ENCODE assay signal across 2 cellular contexts in genomic region chr22:35033635-35034296, GRCh38.
TF ChIP-seq lines count a peak whose summit lies in the region.

No MANE protein-coding gene starts in this region.

TF ChIP-seq in HCT116, 20 proteins besides CTCF, POLR2A, EP300 and RAD21:
- TF ChIP-seq YY1 (IDR thresholded peaks at IDR 0.05; ENCODE audit: extremely low read depth, insufficient replicate concordance, low read depth, low read length) (no peak), FOSL1 (IDR thresholded peaks at IDR 0.05; ENCODE audit: low read depth) (no peak), ZNF274 (IDR thresholded peaks at IDR 0.05; ENCODE audit: low read depth, low read length) (no peak), MAX (IDR thresholded peaks at IDR 0.05) (no peak), TCF7L2 (IDR thresholded peaks at IDR 0.05; ENCODE audit: borderline replicate concordance, extremely low read depth, insufficient read depth, insufficient read length) (no peak), EGR1 (IDR thresholded peaks at IDR 0.05; ENCODE audit: low read depth) (no peak), CEBPB (IDR thresholded peaks at IDR 0.05; ENCODE audit: low read depth) (no peak), SIN3A (IDR thresholded peaks at IDR 0.05; ENCODE audit: low read depth) (no peak), POLR2AphosphoS5 (IDR thresholded peaks at IDR 0.05; ENCODE audit: low read depth, low read length) (no peak), EZH2 (IDR thresholded peaks at IDR 0.05) (no peak), SP1 (IDR thresholded peaks at IDR 0.05; ENCODE audit: low read depth) (no peak), SRF (IDR thresholded peaks at IDR 0.05; ENCODE audit: low read depth) (no peak), ZFX (IDR thresholded peaks at IDR 0.05) (no peak), CBX3 (IDR thresholded peaks at IDR 0.05; ENCODE audit: low read depth) (no peak), ELF1 (IDR thresholded peaks at IDR 0.05; ENCODE audit: borderline replicate concordance, low read depth) (no peak), EZH2phosphoT487 (IDR thresholded peaks at IDR 0.05; ENCODE audit: borderline replicate concordance) (no peak)
- TF ChIP-seq, protein P1, sequence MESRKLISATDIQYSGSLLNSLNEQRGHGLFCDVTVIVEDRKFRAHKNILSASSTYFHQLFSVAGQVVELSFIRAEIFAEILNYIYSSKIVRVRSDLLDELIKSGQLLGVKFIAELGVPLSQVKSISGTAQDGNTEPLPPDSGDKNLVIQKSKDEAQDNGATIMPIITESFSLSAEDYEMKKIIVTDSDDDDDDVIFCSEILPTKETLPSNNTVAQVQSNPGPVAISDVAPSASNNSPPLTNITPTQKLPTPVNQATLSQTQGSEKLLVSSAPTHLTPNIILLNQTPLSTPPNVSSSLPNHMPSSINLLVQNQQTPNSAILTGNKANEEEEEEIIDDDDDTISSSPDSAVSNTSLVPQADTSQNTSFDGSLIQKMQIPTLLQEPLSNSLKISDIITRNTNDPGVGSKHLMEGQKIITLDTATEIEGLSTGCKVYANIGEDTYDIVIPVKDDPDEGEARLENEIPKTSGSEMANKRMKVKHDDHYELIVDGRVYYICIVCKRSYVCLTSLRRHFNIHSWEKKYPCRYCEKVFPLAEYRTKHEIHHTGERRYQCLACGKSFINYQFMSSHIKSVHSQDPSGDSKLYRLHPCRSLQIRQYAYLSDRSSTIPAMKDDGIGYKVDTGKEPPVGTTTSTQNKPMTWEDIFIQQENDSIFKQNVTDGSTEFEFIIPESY (IDR thresholded peaks at IDR 0.05; ENCODE audit: extremely low read depth, insufficient replicate concordance, low read length) = no peak
- TF ChIP-seq, protein P2, sequence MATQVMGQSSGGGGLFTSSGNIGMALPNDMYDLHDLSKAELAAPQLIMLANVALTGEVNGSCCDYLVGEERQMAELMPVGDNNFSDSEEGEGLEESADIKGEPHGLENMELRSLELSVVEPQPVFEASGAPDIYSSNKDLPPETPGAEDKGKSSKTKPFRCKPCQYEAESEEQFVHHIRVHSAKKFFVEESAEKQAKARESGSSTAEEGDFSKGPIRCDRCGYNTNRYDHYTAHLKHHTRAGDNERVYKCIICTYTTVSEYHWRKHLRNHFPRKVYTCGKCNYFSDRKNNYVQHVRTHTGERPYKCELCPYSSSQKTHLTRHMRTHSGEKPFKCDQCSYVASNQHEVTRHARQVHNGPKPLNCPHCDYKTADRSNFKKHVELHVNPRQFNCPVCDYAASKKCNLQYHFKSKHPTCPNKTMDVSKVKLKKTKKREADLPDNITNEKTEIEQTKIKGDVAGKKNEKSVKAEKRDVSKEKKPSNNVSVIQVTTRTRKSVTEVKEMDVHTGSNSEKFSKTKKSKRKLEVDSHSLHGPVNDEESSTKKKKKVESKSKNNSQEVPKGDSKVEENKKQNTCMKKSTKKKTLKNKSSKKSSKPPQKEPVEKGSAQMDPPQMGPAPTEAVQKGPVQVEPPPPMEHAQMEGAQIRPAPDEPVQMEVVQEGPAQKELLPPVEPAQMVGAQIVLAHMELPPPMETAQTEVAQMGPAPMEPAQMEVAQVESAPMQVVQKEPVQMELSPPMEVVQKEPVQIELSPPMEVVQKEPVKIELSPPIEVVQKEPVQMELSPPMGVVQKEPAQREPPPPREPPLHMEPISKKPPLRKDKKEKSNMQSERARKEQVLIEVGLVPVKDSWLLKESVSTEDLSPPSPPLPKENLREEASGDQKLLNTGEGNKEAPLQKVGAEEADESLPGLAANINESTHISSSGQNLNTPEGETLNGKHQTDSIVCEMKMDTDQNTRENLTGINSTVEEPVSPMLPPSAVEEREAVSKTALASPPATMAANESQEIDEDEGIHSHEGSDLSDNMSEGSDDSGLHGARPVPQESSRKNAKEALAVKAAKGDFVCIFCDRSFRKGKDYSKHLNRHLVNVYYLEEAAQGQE (IDR thresholded peaks at IDR 0.05; ENCODE audit: low read depth) = no peak
- TF ChIP-seq, protein P3, sequence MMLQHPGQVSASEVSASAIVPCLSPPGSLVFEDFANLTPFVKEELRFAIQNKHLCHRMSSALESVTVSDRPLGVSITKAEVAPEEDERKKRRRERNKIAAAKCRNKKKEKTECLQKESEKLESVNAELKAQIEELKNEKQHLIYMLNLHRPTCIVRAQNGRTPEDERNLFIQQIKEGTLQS (IDR thresholded peaks at IDR 0.05) = no peak

TF ChIP-seq in H1, 55 proteins besides CTCF, POLR2A, EP300 and RAD21:
- TF ChIP-seq JUN (IDR thresholded peaks at IDR 0.05; ENCODE audit: low read depth, low read length) (no peak), PHF8 (conservative IDR thresholded peaks at IDR 0.05; ENCODE audit: low read depth, low read length) (no peak), BRCA1 (IDR thresholded peaks at IDR 0.05; ENCODE audit: low read depth, low read length) (no peak), POU5F1 (IDR thresholded peaks at IDR 0.05; ENCODE audit: low read depth, low read length) (no peak), TCF12 (IDR thresholded peaks at IDR 0.05; ENCODE audit: low read depth, low read length) (no peak), YY1 (IDR thresholded peaks at IDR 0.05; ENCODE audit: low read depth, low read length) (no peak), TBP (IDR thresholded peaks at IDR 0.05; ENCODE audit: low read depth, low read length) (no peak), GABPA (IDR thresholded peaks at IDR 0.05; ENCODE audit: borderline replicate concordance, insufficient read depth, low read length) (no peak), EGR1 (IDR thresholded peaks at IDR 0.05; ENCODE audit: borderline replicate concordance, low read depth, low read length) (no peak), SUZ12 (IDR thresholded peaks at IDR 0.05; ENCODE audit: low read length) (no peak), EZH2 (IDR thresholded peaks at IDR 0.05; ENCODE audit: low read depth, low read length, severe bottlenecking) (no peak), SIRT6 (IDR thresholded peaks at IDR 0.05; ENCODE audit: low read length) (no peak)
- TF ChIP-seq, protein P3 (IDR thresholded peaks at IDR 0.05; ENCODE audit: insufficient read depth, low read depth, low read length) = no peak
- TF ChIP-seq, protein P4, sequence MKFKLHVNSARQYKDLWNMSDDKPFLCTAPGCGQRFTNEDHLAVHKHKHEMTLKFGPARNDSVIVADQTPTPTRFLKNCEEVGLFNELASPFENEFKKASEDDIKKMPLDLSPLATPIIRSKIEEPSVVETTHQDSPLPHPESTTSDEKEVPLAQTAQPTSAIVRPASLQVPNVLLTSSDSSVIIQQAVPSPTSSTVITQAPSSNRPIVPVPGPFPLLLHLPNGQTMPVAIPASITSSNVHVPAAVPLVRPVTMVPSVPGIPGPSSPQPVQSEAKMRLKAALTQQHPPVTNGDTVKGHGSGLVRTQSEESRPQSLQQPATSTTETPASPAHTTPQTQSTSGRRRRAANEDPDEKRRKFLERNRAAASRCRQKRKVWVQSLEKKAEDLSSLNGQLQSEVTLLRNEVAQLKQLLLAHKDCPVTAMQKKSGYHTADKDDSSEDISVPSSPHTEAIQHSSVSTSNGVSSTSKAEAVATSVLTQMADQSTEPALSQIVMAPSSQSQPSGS (IDR thresholded peaks at IDR 0.05; ENCODE audit: low read length) = no peak
TF ChIP-seq in H1: peak in this region for 0.
